In genomic region chr3:58052373-58053273, GRCh38 we compare ENCODE assay signal across 8 cellular contexts. TPM values are rescaled to one million over a fixed set of nuclear protein-coding genes. Genes with fewer than 3 reads are reported as not detected.
DNase-seq lines count a peak whose midpoint lies in the region; ATAC-seq and TF ChIP-seq lines count a peak whose summit lies in the region.

No MANE protein-coding gene starts in this region.

- no peaks in the 10 kb centered on the region for H3K36me3 ChIP-seq in BJ (ENCODE audit: control insufficient read depth, insufficient read depth, low read length)

- DNase-seq in BJ (ENCODE audit: low read depth) (peak; percentile 80), HK-2 (ENCODE audit: unreplicated experiment) (peak; percentile 68), globus pallidus (ENCODE audit: low spot score) (peak; percentile 76), posterior cingulate gyrus (peak in 9 of 10 donors; percentile 21 to 90 (median 54)), NCI-H510A (lab: John Stamatoyannopoulos, UW) (no peak), cerebellar cortex (ENCODE audit: low spot score) (no peak), SKM-1 (lab: John Stamatoyannopoulos, UW; ENCODE audit: unreplicated experiment) (no peak)
- peak; percentile 5 for DNase-seq in activated T-cell treated with anti-CD3 and anti-CD28 coated beads, Interleukin-2, amount 50 U/mL, for 4 hours

- H3K27me3 ChIP-seq in BJ (ENCODE audit: control insufficient read depth, insufficient read depth, low read length) = no peaks in the 10 kb centered on the region

- no peak for TF ChIP-seq CTCF in BJ (IDR thresholded peaks at IDR 0.05; ENCODE audit: insufficient read depth, low read depth, low read length)

- no peak overlapping the region for H3K4me3 Mint-ChIP-seq in activated T-cell treated with anti-CD3 and anti-CD28 coated beads, Interleukin-2, amount 50 U/mL, for 4 hours

- CTCF ChIA-PET in BJ (lab: Yijun Ruan, JAX) = interaction anchor here (0.6 to 0.8 kb wide), 2 partner anchors 9 to 468 kb away, joined by 3 read pairs; no protein-coding TSS in a partner anchor

- intact Hi-C loops in posterior cingulate gyrus (cut with DNase I) = no loop called here

- peak; percentile 92 to 93 for ATAC-seq in activated T-cell treated with anti-CD3 and anti-CD28 coated beads, Interleukin-2, amount 50 U/mL, for 4 hours

- POLR2A ChIA-PET in BJ (lab: Charles Lee) = interaction anchor here (0.6 kb wide), 1 partner anchor 11 kb away, joined by 3 read pairs; no protein-coding TSS in a partner anchor

- H3K9me3 Mint-ChIP-seq in activated T-cell treated with anti-CD3 and anti-CD28 coated beads, Interleukin-2, amount 50 U/mL, for 4 hours = no peaks in the 10 kb centered on the region

- peaks cover 13% of the 10 kb centered on the region for H3K4me1 Mint-ChIP-seq in activated T-cell treated with anti-CD3 and anti-CD28 coated beads, Interleukin-2, amount 50 U/mL, for 4 hours (ENCODE audit: low read depth)

- H3K4me3 ChIP-seq in BJ (ENCODE audit: low read depth, low read length) = no peak overlapping the region

- no peaks in the 10 kb centered on the region for H3K27me3 Mint-ChIP-seq in activated T-cell treated with anti-CD3 and anti-CD28 coated beads, Interleukin-2, amount 50 U/mL, for 4 hours (ENCODE audit: low read depth)

- H3K36me3 Mint-ChIP-seq in activated T-cell treated with anti-CD3 and anti-CD28 coated beads, Interleukin-2, amount 50 U/mL, for 4 hours (ENCODE audit: insufficient read depth) = peaks cover 6% of the 10 kb centered on the region

RNA-seq across cellular contexts. Expression of gene FLNB, which starts 44.4 kb away (rescaled TPM):
- polyA plus RNA-seq in BJ (2011; rRNA removed) = 73.7 and 111 TPM in 2 replicates
- 166 and 189 TPM in 2 replicates for polyA minus RNA-seq in BJ (2011; rRNA and poly(A)+ RNA removed)
- 10 to 100 TPM; 16.4 to 23.4 (median 19.4) TPM for total RNA-seq in activated T-cell treated with anti-CD3 and anti-CD28 coated beads, Interleukin-2, amount 50 U/mL, for 4 hours

Comparison
In these comparisons a context has a peak if more than half of its experiments do, and no peak if none do; other contexts are left out.
1. DNase-seq: peak in BJ (single experiment), HK-2 (single experiment), activated T-cell treated with anti-CD3 and anti-CD28 coated beads, Interleukin-2, amount 50 U/mL, for 4 hours (single experiment), globus pallidus (single experiment) and posterior cingulate gyrus (9 of 10); none in NCI-H510A (single experiment), cerebellar cortex (single experiment) and SKM-1 (single experiment).